In genomic region chr1:66315675-66316074, GRCh38 we compare ENCODE assay signal across 15 cellular contexts.
DNase-seq lines count a peak whose midpoint lies in the region; ATAC-seq, FAIRE-seq and TF ChIP-seq lines count a peak whose summit lies in the region.
"Had no signal": no experiment of that assay in that cellular context is flagged by ENCODE, and none has a peak within 500 bp of the region (broad histone marks: within the 10 kb centered on the region; RNA-seq: fewer than 3 reads in every experiment).

No MANE protein-coding gene starts in this region.

- TF ChIP-seq POLR2A in endothelial cell of umbilical vein (IDR thresholded peaks at IDR 0.05; ENCODE audit: low read depth, low read length), result no peak

- H3K9ac ChIP-seq in PC-3 (ENCODE audit: low read length) (no peak overlapping the region), endothelial cell of umbilical vein (replicated peaks; ENCODE audit: extremely low read depth, insufficient read depth, low read length) (no peak overlapping the region)

- H3K27ac ChIP-seq in PC-3 (ENCODE audit: low read length), result peak overlapping the region; percentile 42
- H3K27ac ChIP-seq in endothelial cell of umbilical vein (ENCODE audit: insufficient read depth, low read depth, low read length), result no peak overlapping the region
- peak overlapping the region; percentile 75 for H3K27ac ChIP-seq in neutrophil

- CTCF ChIA-PET in PC-3 (lab: Charles Lee) (no interaction called here), endothelial cell of umbilical vein (lab: Charles Lee) (interaction anchor here (1.2 kb wide), 1 partner anchor 16 kb away, joined by 3 read pairs; no protein-coding TSS in a partner anchor)

- H3K27me3 ChIP-seq in PC-3 (ENCODE audit: low read length), result no peaks in the 10 kb centered on the region
- H3K27me3 ChIP-seq in endothelial cell of umbilical vein (ENCODE audit: control insufficient read depth in 2 of 2, insufficient read depth in 2 of 2, low read length in 2 of 2), result no peaks in the 10 kb centered on the region
- H3K27me3 ChIP-seq in neutrophil, result no peaks in the 10 kb centered on the region
- H3K27me3 ChIP-seq: gastrocnemius medialis, uterus had no signal

- ATAC-seq in PC-3, result peak; percentile 98
- no peak for ATAC-seq in GM21381 (IDR thresholded peaks at IDR 0.05; ENCODE audit: unreplicated experiment)
- ATAC-seq in HG03045 (IDR thresholded peaks at IDR 0.05; ENCODE audit: unreplicated experiment), result no peak
- ATAC-seq in GM21723 (IDR thresholded peaks at IDR 0.05; ENCODE audit: unreplicated experiment), result no peak
- ATAC-seq: gastrocnemius medialis had no signal

- dilution Hi-C loops in endothelial cell of umbilical vein (cut with MboI; ENCODE audit: extremely low pct_ligation_motif_present, low sequenced_read_pairs), result no loop called here

- no TSS peak for BruUV-seq in PC-3 (replicated peaks; lab: Mats Ljungman, UMichigan)
- BruUV-seq in endothelial cell of umbilical vein (replicated peaks; lab: Mats Ljungman, UMichigan), result no TSS peak

- no peaks in the 10 kb centered on the region for H3K9me2 ChIP-seq in PC-3 (replicated peaks; ENCODE audit: low read length)

- no peaks in the 10 kb centered on the region for H3K9me1 ChIP-seq in endothelial cell of umbilical vein (replicated peaks; ENCODE audit: control insufficient read depth, extremely low read depth, insufficient read depth, low read length)

- H4K20me1 ChIP-seq in PC-3 (ENCODE audit: low read length), result no peaks in the 10 kb centered on the region
- H4K20me1 ChIP-seq in endothelial cell of umbilical vein (replicated peaks; ENCODE audit: control insufficient read depth, extremely low read depth, insufficient read depth, low read length), result no peaks in the 10 kb centered on the region

- H3K4me2 ChIP-seq in PC-3 (ENCODE audit: low read length) (0 out of 2 replicates have a peak overlapping the region, but pooled peaks have one; percentile 8), endothelial cell of umbilical vein (ENCODE audit: insufficient read depth, low read length) (no peak overlapping the region)

- TF ChIP-seq CTCF in PC-3 (conservative IDR thresholded peaks at IDR 0.05; ENCODE audit: low read depth, low read length) (no peak), endothelial cell of umbilical vein (IDR thresholded peaks at IDR 0.05; ENCODE audit: extremely low read depth in 1 of 2, insufficient read depth in 1 of 2, low read depth in 1 of 2, low read length in 2 of 2) (no peak), neutrophil (IDR thresholded peaks at IDR 0.05) (no peak)

- POLR2A ChIA-PET in PC-3 (lab: Charles Lee; ENCODE audit: unreplicated experiment) (no interaction called here), endothelial cell of umbilical vein (lab: Charles Lee) (no interaction called here)

- no peak for FAIRE-seq in endothelial cell of umbilical vein (lab: Jason Lieb, UNC)
- FAIRE-seq: GM12891 had no signal

- peak; percentile 52 for DNase-seq in EL
- peak; percentile 81 for DNase-seq in PC-3
- DNase-seq in endothelial cell of umbilical vein (ENCODE audit: low read depth, low spot score), result peak; percentile 20
- DNase-seq in NCI-H1092 (lab: John Stamatoyannopoulos, UW), result no peak
- DNase-seq: activated T-cell treated with anti-CD3 and anti-CD28 coated beads, Interleukin-2, amount 50 U/mL, for 1 hour; DND-41; gastrocnemius medialis; MM.1S; stimulated activated CD4-positive, alpha-beta T cell treated with anti-CD3 and anti-CD28 coated beads, Interleukin-1b, Interleukin-23, amount 100 ng/mL, for 48 hours; uterus had no signal

- H3F3A ChIP-seq in PC-3 (ENCODE audit: low read length, unreplicated experiment), result no peaks in the 10 kb centered on the region

- H3K4me1 ChIP-seq in PC-3 (ENCODE audit: insufficient read depth, low read length) (peaks cover 13% of the 10 kb centered on the region), endothelial cell of umbilical vein (ENCODE audit: control insufficient read depth, extremely low read depth, insufficient read depth, low read length) (no peaks in the 10 kb centered on the region), neutrophil (ENCODE audit: control insufficient read depth in 1 of 2, insufficient read depth in 1 of 2, low read depth in 1 of 2, low read length in 1 of 2) (peaks cover 58 to 59% of the 10 kb centered on the region in 2 experiments)
- H3K4me1 ChIP-seq: uterus had no signal

- H3K36me3 ChIP-seq in PC-3 (ENCODE audit: low read depth, low read length), result no peaks in the 10 kb centered on the region
- no peaks in the 10 kb centered on the region for H3K36me3 ChIP-seq in endothelial cell of umbilical vein (ENCODE audit: control insufficient read depth in 2 of 2, extremely low read depth in 1 of 2, insufficient read depth in 2 of 2, low read length in 2 of 2)
- no peaks in the 10 kb centered on the region for H3K36me3 ChIP-seq in neutrophil
- H3K36me3 ChIP-seq: gastrocnemius medialis, uterus had no signal

- H2AFZ ChIP-seq in PC-3 (ENCODE audit: low read length) (peak overlapping the region; percentile 39), endothelial cell of umbilical vein (ENCODE audit: low read depth, low read length) (peak overlapping the region; percentile 33)

- H3K9me3 ChIP-seq in PC-3 (ENCODE audit: low read length) (no peaks in the 10 kb centered on the region), endothelial cell of umbilical vein (replicated peaks; ENCODE audit: control insufficient read depth, insufficient read depth, low read length) (no peaks in the 10 kb centered on the region), neutrophil (no peaks in the 10 kb centered on the region)
- H3K9me3 ChIP-seq: gastrocnemius medialis, uterus had no signal

- no peaks in the 10 kb centered on the region for H3K79me2 ChIP-seq in PC-3 (ENCODE audit: low read length)
- no peaks in the 10 kb centered on the region for H3K79me2 ChIP-seq in endothelial cell of umbilical vein (ENCODE audit: control insufficient read depth, insufficient read depth, low read length)

- H3K4me3 ChIP-seq in PC-3 (ENCODE audit: low read length) (no peak overlapping the region), endothelial cell of umbilical vein (replicated peaks in 1 of 3; ENCODE audit: insufficient read depth in 1 of 3, low read depth in 1 of 3, low read length in 3 of 3) (no peak overlapping the region), neutrophil (ENCODE audit: low read depth in 1 of 2, low read length in 1 of 2) (no peak overlapping the region)
- H3K4me3 ChIP-seq: gastrocnemius medialis, uterus had no signal

- intact Hi-C loops in PC-3 (cut with micrococcal nuclease), result no loop called here
- intact Hi-C loops in endothelial cell of umbilical vein (cut with micrococcal nuclease), result no loop called here

TF ChIP-seq in endothelial cell of umbilical vein, 7 proteins besides CTCF, POLR2A, EP300 and RAD21:
- TF ChIP-seq MYC (IDR thresholded peaks at IDR 0.05; ENCODE audit: low read depth, low read length) (no peak), JUN (IDR thresholded peaks at IDR 0.05; ENCODE audit: borderline replicate concordance, insufficient read depth, insufficient read length, low read depth) (peak; percentile 3), FOS (IDR thresholded peaks at IDR 0.05; ENCODE audit: borderline replicate concordance, insufficient read depth, low read length) (peak; percentile 42)
TF ChIP-seq in endothelial cell of umbilical vein: peak in this region for 2.
